ENCODE assay signal across 21 cellular contexts in genomic region chr4:80231180-80231579, GRCh38. TPM values are rescaled to one million over a fixed set of nuclear protein-coding genes. Genes with fewer than 3 reads are reported as not detected.
DNase-seq lines count a peak whose midpoint lies in the region; ATAC-seq, FAIRE-seq and TF ChIP-seq lines count a peak whose summit lies in the region.
"Had no signal": no experiment of that assay in that cellular context is flagged by ENCODE, and none has a peak within 500 bp of the region (broad histone marks: within the 10 kb centered on the region; RNA-seq: fewer than 3 reads in every experiment).

No MANE protein-coding gene starts in this region.

- no peak overlapping the region for H3K9ac ChIP-seq in astrocyte (ENCODE audit: low read length)

- no peaks in the 10 kb centered on the region for H3K9me3 Mint-ChIP-seq in astrocyte (ENCODE audit: unreplicated experiment)

- FAIRE-seq in GM12891 (lab: Jason Lieb, UNC) (peak; percentile 5), astrocyte (lab: Jason Lieb, UNC) (no peak), pancreas (lab: Jason Lieb, UNC) (no peak)
- FAIRE-seq: A204.1, GM12878, GM18507 had no signal

- no peak overlapping the region for H3K4me3 ChIP-seq in astrocyte (ENCODE audit: insufficient read depth, low read depth, low read length)
- H3K4me3 ChIP-seq in pancreas: no peak overlapping the region
- H3K4me3 ChIP-seq: GM12878 had no signal

- H3K9me3 ChIP-seq in astrocyte (ENCODE audit: insufficient read depth, low read depth, low read length) (no peaks in the 10 kb centered on the region), pancreas (no peaks in the 10 kb centered on the region)

- H3K4me1 Mint-ChIP-seq in astrocyte (ENCODE audit: low read depth, unreplicated experiment): peaks cover 3% of the 10 kb centered on the region

- intact Hi-C loops in pancreas (cut with DNase I): no loop called here

- H3K36me3 Mint-ChIP-seq in astrocyte (ENCODE audit: low read depth, unreplicated experiment): no peaks in the 10 kb centered on the region

- no peak overlapping the region for H3K27ac Mint-ChIP-seq in astrocyte (ENCODE audit: unreplicated experiment)

- H3K27me3 ChIP-seq in astrocyte (ENCODE audit: insufficient read depth, low read length) (no peaks in the 10 kb centered on the region), pancreas (peaks cover 0 to 3% (median 0%) of the 10 kb centered on the region in 4 donors)

- H3K79me2 ChIP-seq in astrocyte (ENCODE audit: insufficient read depth, low read length): no peaks in the 10 kb centered on the region

- H3K4me3 Mint-ChIP-seq in astrocyte (ENCODE audit: unreplicated experiment): no peak overlapping the region

- no peaks in the 10 kb centered on the region for H3K27me3 Mint-ChIP-seq in astrocyte (ENCODE audit: low read depth, unreplicated experiment)

- 60 to 81% methylated on average over 5 of the region's 5 CpGs for WGBS in pancreas, 2 donors

- H4K20me1 ChIP-seq in astrocyte (ENCODE audit: insufficient read depth, low read length): no peaks in the 10 kb centered on the region

- no peak for DNase-seq in GM12891 (ENCODE audit: insufficient read length, low spot score)
- peak; percentile 60 for DNase-seq in LHCN-M2 (ENCODE audit: low read depth)
- DNase-seq in astrocyte (ENCODE audit: low read depth): peak; percentile 80
- DNase-seq in kidney tubule cell (ENCODE audit: low spot score): peak; percentile 83
- no peak for DNase-seq in pancreas
- DNase-seq in NCI-H187 (lab: John Stamatoyannopoulos, UW): no peak
- DNase-seq in midbrain (lab: John Stamatoyannopoulos, UW): no peak
- DNase-seq: C1 segment of cervical spinal cord, DND-41, GDM1, H7, KBM-7, NCI-H1436, NCI-H2029 treated with DMSO at 0.1 percent for 48 hours, NCI-H510A treated with DMSO at 0.1 percent for 48 hours, SIG-M5 had no signal

- no peak overlapping the region for H2AFZ ChIP-seq in astrocyte (ENCODE audit: low read depth, low read length)

- H3K27ac ChIP-seq in astrocyte (ENCODE audit: low read depth, low read length): no peak overlapping the region
- no peak overlapping the region for H3K27ac ChIP-seq in pancreas
- H3K27ac ChIP-seq: HL-60 had no signal

- no peak for TF ChIP-seq POLR2A in GM12891 (IDR thresholded peaks at IDR 0.05; ENCODE audit: low read depth, low read length)

- no peaks in the 10 kb centered on the region for H3K36me3 ChIP-seq in astrocyte (ENCODE audit: insufficient read depth, low read length)
- H3K36me3 ChIP-seq in pancreas: no peaks in the 10 kb centered on the region

- TF ChIP-seq CTCF in astrocyte (IDR thresholded peaks at IDR 0.05; ENCODE audit: insufficient read depth, low read depth, low read length) (no peak), pancreas (IDR thresholded peaks at IDR 0.05) (no peak)

- H3K4me1 ChIP-seq in astrocyte (ENCODE audit: insufficient read depth, low read length): peaks cover 19% of the 10 kb centered on the region
- H3K4me1 ChIP-seq in pancreas: no peaks in the 10 kb centered on the region

- no peak for ATAC-seq in pancreas
- ATAC-seq in HG03196 (IDR thresholded peaks at IDR 0.05; ENCODE audit: unreplicated experiment): no peak
- ATAC-seq: GM12878 had no signal

- no peak overlapping the region for H3K4me2 ChIP-seq in astrocyte (ENCODE audit: low read length)

TF ChIP-seq in GM12891, 5 proteins besides CTCF, POLR2A, EP300 and RAD21:
- TF ChIP-seq PAX5 (IDR thresholded peaks at IDR 0.05; ENCODE audit: insufficient read depth, low read length, severe bottlenecking) (no peak), SPI1 (IDR thresholded peaks at IDR 0.05; ENCODE audit: low read depth, low read length) (no peak), TAF1 (IDR thresholded peaks at IDR 0.05; ENCODE audit: low read depth, low read length) (no peak), POU2F2 (IDR thresholded peaks at IDR 0.05; ENCODE audit: low read depth, low read length) (no peak)

RNA-seq across cellular contexts. Expression of gene PRDM8, which starts 33.9 kb away (rescaled TPM):
- polyA plus RNA-seq in GM12891 (2012; ENCODE audit: low read depth, missing spikeins): 0.73 TPM
- total RNA-seq in LHCN-M2 (2014; rRNA removed) (74.3 and 86.8 TPM in 2 replicates), astrocyte (0.19 and 0.25 TPM in 2 replicates), pancreas (1 to 10 TPM in 1 of 6 donors, under 1 TPM in 5; 0.14 to 1.5 (median 0.60) TPM)
- 18.3 TPM for polyA plus RNA-seq in LHCN-M2 (2012)
- polyA plus RNA-seq in pancreas: under 1 TPM; 0.28 to 0.49 TPM

RNA-seq across cellular contexts. Expression of gene FGF5, which starts 35.3 kb away (rescaled TPM):
- polyA plus RNA-seq in GM12891 (2012; ENCODE audit: low read depth, missing spikeins): not detected
- total RNA-seq in LHCN-M2 (2014; rRNA removed): 7.9 and 9.0 TPM in 2 replicates
- 16.4 TPM for polyA plus RNA-seq in LHCN-M2 (2012)
- total RNA-seq in astrocyte: 2.1 and 2.4 TPM in 2 replicates
- not detected for total RNA-seq in pancreas
- polyA plus RNA-seq in pancreas: not detected
- total RNA-seq: H7 had no signal

Comparison
In these comparisons a context has a peak if more than half of its experiments do, and no peak if none do; other contexts are left out.
1. DNase-seq: peak in LHCN-M2 (single experiment), astrocyte (single experiment) and kidney tubule cell (single experiment); none in GM12891 (single experiment), pancreas (0 of 6), NCI-H187 (0 of 2) and midbrain (single experiment).
2. RNA of gene PRDM8, which starts 33.9 kb away (total RNA-seq): 74.3 to 86.8 TPM in LHCN-M2; 0.14 to 1.5 TPM in pancreas and 0.19 to 0.25 TPM in astrocyte; every median in the first group is over 10 times any median in the second.